Comparison of ENCODE assay signal across 8 cellular contexts in genomic region chr14:58244556-58245387, GRCh38. TPM values are rescaled to one million over a fixed set of nuclear protein-coding genes. Genes with fewer than 3 reads are reported as not detected.
DNase-seq lines count a peak whose midpoint lies in the region; ATAC-seq and TF ChIP-seq lines count a peak whose summit lies in the region.

Gene PSMA3, plus strand, starts transcription at chr14:58244843. Its CDS starts 78 bp downstream, at chr14:58244921.

- peaks cover 34% of the 10 kb centered on the region for H3K4me1 ChIP-seq in Karpas-422 (ENCODE audit: low read length)
- H3K4me1 ChIP-seq in esophagus muscularis mucosa: peaks cover 26 to 43% (median 35%) of the 10 kb centered on the region in 4 donors
- peaks cover 0 to 23% of the 10 kb centered on the region in 2 donors for H3K4me1 ChIP-seq in muscle layer of duodenum (ENCODE audit: control insufficient read depth in 1 of 2, insufficient read depth in 2 of 2, low read length in 2 of 2)

- peak; percentile 76 for TF ChIP-seq POLR2A in esophagus muscularis mucosa (IDR thresholded peaks at IDR 0.05; ENCODE audit: low read depth)

- peak; percentile 100 for DNase-seq in DMS79 treated with DMSO at 0.1 percent for 48 hours (lab: John Stamatoyannopoulos, UW)
- peak; percentile 100 for DNase-seq in Karpas-422
- peak; percentile 98 for DNase-seq in RKO (ENCODE audit: low spot score)
- DNase-seq in activated T-helper 1 cell treated with Interleukin-2 at 50 U/mL for 16 hours (ENCODE audit: low read depth): peak; percentile 96
- peak; percentile 99 for DNase-seq in esophagus muscularis mucosa (ENCODE audit: extremely low spot score)
- peak; percentile 96 to 97 for DNase-seq in stimulated activated CD8-positive, alpha-beta memory T cell treated with anti-CD3 and anti-CD28 coated beads, Interleukin-7, amount 100 ng/mL, for 4 hours (ENCODE audit: low read depth in 2 of 2)

- no peaks in the 10 kb centered on the region for H3K9me2 ChIP-seq in Karpas-422 (replicated peaks; ENCODE audit: insufficient read depth, low read length)

- H3K9me3 ChIP-seq in Karpas-422 (ENCODE audit: low read length) (no peaks in the 10 kb centered on the region), esophagus muscularis mucosa (no peaks in the 10 kb centered on the region), muscle layer of duodenum (ENCODE audit: control insufficient read depth in 1 of 2, low read length in 2 of 2) (no peaks in the 10 kb centered on the region)

- H3K27ac ChIP-seq in Karpas-422 (ENCODE audit: low read length) (peak within 1 kb of the TSS; percentile 89), esophagus muscularis mucosa (replicated peaks in 1 of 4) (peak within 1 kb of the TSS; percentile 90 to 98 (median 96)), muscle layer of duodenum (ENCODE audit: low read length) (peak within 1 kb of the TSS; percentile 99)

- peaks cover 51% of the 10 kb centered on the region for H3K79me2 ChIP-seq in Karpas-422 (ENCODE audit: low read length)

- H3K4me2 ChIP-seq in Karpas-422 (ENCODE audit: low read depth, low read length, poor library complexity, severe bottlenecking): peak within 1 kb of the TSS; percentile 97

- no peak for TF ChIP-seq EP300 in esophagus muscularis mucosa (IDR thresholded peaks at IDR 0.05)

- peak within 1 kb of the TSS; percentile 84 for H3K9ac ChIP-seq in Karpas-422 (ENCODE audit: low read length)

- intact Hi-C loops in esophagus muscularis mucosa (cut with DNase I): loop anchor here (5.0 to 10.0 kb wide), 2 partner anchors 53 to 180 kb away; partner anchors contain the start of genes ARID4A, KIAA0586 and TIMM9

- ATAC-seq in GM21825 (IDR thresholded peaks at IDR 0.05; ENCODE audit: unreplicated experiment): peak; percentile 88

- TF ChIP-seq CTCF in esophagus muscularis mucosa (IDR thresholded peaks at IDR 0.05): no peak

- WGBS in esophagus muscularis mucosa: 0% methylated on average over 39 of the region's 50 CpGs

- peaks cover 18% of the 10 kb centered on the region; the same call in 1 of the 2 replicates for H3K36me3 ChIP-seq in Karpas-422 (ENCODE audit: insufficient read depth, low read length)
- peaks cover 5 to 22% (median 14%) of the 10 kb centered on the region in 4 donors for H3K36me3 ChIP-seq in esophagus muscularis mucosa
- H3K36me3 ChIP-seq in muscle layer of duodenum (ENCODE audit: control insufficient read depth in 1 of 2, insufficient read depth in 2 of 2, low read length in 2 of 2): peaks cover 0 to 13% of the 10 kb centered on the region in 2 donors

- H2AFZ ChIP-seq in Karpas-422 (ENCODE audit: low read length): peak within 1 kb of the TSS; percentile 23; the same call in 1 of the 2 replicates

- H3K4me3 ChIP-seq in Karpas-422 (ENCODE audit: low read length) (peak within 1 kb of the TSS; percentile 79), esophagus muscularis mucosa (peak within 1 kb of the TSS; percentile 72 to 91 (median 86)), muscle layer of duodenum (ENCODE audit: low read depth in 1 of 2, low read length in 2 of 2) (peak within 1 kb of the TSS; percentile 75 to 93)

- H4K20me1 ChIP-seq in Karpas-422 (ENCODE audit: insufficient read depth, low read depth, low read length): peaks cover 16% of the 10 kb centered on the region

- no peaks in the 10 kb centered on the region for H3K27me3 ChIP-seq in Karpas-422 (ENCODE audit: low read length)
- H3K27me3 ChIP-seq in esophagus muscularis mucosa: no peaks in the 10 kb centered on the region
- H3K27me3 ChIP-seq in muscle layer of duodenum (ENCODE audit: low read depth, low read length): no peaks in the 10 kb centered on the region

RNA-seq across cellular contexts. Expression of gene PSMA3, which starts in this region (rescaled TPM):
- 121 and 169 TPM in 2 replicates for total RNA-seq in Karpas-422 (2014; rRNA removed; shearing (Covaris generic); ENCODE audit: low replicate concordance)
- 10 to 100 TPM; 69.8 to 98.0 (median 84.8) TPM for total RNA-seq in esophagus muscularis mucosa

Comparison
In these comparisons a context has a peak if more than half of its experiments do, and no peak if none do; other contexts are left out.
1. Peak in every context shown above with its lines: DNase-seq, ATAC-seq, H3K4me3 ChIP-seq and H3K27ac ChIP-seq.